ENCODE assay signal across 19 cellular contexts in the genomic region with DNA sequence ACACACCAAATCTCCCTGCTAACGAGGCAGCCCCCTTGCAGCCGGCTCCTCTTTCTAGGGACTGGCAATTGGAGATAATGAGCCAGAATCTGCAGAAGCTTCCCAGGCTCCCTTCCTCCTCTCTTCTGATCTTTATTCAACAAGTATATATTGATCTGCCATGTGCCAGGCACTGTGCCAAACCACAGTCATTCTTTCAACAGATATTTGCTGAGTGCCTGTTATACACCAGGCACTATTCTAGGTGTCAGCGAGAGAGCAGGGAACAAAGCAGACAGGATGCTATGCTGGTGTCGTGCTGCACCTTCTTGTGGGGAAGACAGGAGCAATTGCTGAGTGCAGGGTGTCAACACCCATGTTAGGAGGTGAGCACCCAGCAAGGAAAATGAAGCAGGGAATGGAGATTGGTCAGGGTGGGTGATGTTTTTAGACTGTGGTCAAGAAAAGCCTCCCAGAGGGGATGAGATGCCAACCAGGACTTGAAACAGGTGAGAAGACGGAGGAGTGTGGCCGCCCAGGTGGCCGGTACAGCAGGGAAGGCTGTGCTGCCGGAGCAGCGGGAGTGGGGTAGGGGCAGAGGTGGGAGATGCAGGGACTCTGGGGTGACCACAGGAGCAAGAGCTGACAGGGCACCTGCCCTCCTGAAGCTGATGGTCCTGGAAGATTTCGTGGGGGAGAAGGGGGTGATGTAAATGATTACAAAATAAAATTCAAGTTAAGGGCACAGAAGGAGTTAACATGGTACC.
DNase-seq lines count a peak whose midpoint lies in the region; ATAC-seq lines count a peak whose summit lies in the region.
"Had no signal": no experiment of that assay in that cellular context is flagged by ENCODE, and none has a peak within 500 bp of the region (broad histone marks: within the 10 kb centered on the region; RNA-seq: fewer than 3 reads in every experiment).

No MANE protein-coding gene starts in this region.

- no peaks in the 10 kb centered on the region for H3K36me3 ChIP-seq in Karpas-422 (ENCODE audit: insufficient read depth, low read length)

- H4K20me1 ChIP-seq in Karpas-422 (ENCODE audit: insufficient read depth, low read depth, low read length) = no peaks in the 10 kb centered on the region

- H3K27me3 ChIP-seq in Karpas-422 (ENCODE audit: low read length) = no peaks in the 10 kb centered on the region
- H3K27me3 ChIP-seq: adrenal gland had no signal

- H2AFZ ChIP-seq in Karpas-422 (ENCODE audit: low read length) = no peak overlapping the region

- no peaks in the 10 kb centered on the region for H3K9me3 ChIP-seq in Karpas-422 (ENCODE audit: low read length)
- H3K9me3 ChIP-seq: adrenal gland, SK-N-SH had no signal

- no peak overlapping the region for H3K9ac ChIP-seq in Karpas-422 (ENCODE audit: low read length)
- H3K9ac ChIP-seq: SK-N-SH had no signal

- no peak overlapping the region for H3K4me3 ChIP-seq in Karpas-422 (ENCODE audit: low read length)
- H3K4me3 ChIP-seq: adrenal gland, skin epidermis had no signal

- no peaks in the 10 kb centered on the region for H3K79me2 ChIP-seq in Karpas-422 (ENCODE audit: low read length)

- DNase-seq in DMS153 (lab: John Stamatoyannopoulos, UW) = peak; percentile 78
- DNase-seq in NCI-H1436 (lab: John Stamatoyannopoulos, UW) = peak; percentile 73
- peak; percentile 54 for DNase-seq in NCI-H748 treated with DMSO at 0.1 percent for 48 hours (lab: John Stamatoyannopoulos, UW)
- DNase-seq in iris pigment epithelial cell (ENCODE audit: low read depth) = peak; percentile 24
- no peak for DNase-seq in NK-92 treated with Interleukin-12 subunit alpha and Interleukin-12 subunit beta, amount 100 ng/mL, for 24 hours (lab: John Stamatoyannopoulos, UW)
- DNase-seq in Karpas-422 = no peak
- DNase-seq in DMS 273 treated with DMSO at 0.1 percent for 48 hours (lab: John Stamatoyannopoulos, UW) = no peak
- DNase-seq: activated CD4-positive, alpha-beta memory T cell treated with anti-CD3 and anti-CD28 coated beads for 36 hours; adrenal gland; AML-193; head of caudate nucleus; midbrain; occipital lobe; SK-N-SH; trophoblast cell had no signal

- H3K4me1 ChIP-seq in Karpas-422 (ENCODE audit: low read length) = no peaks in the 10 kb centered on the region
- H3K4me1 ChIP-seq: adrenal gland had no signal

- H3K27ac ChIP-seq in Karpas-422 (ENCODE audit: low read length) = no peak overlapping the region
- H3K27ac ChIP-seq: adrenal gland, epithelial cell of prostate, skin epidermis had no signal

- no peaks in the 10 kb centered on the region for H3K9me2 ChIP-seq in Karpas-422 (replicated peaks; ENCODE audit: insufficient read depth, low read length)
- H3K9me2 ChIP-seq: SK-N-SH had no signal

- no peak overlapping the region for H3K4me2 ChIP-seq in Karpas-422 (ENCODE audit: low read depth, low read length, poor library complexity, severe bottlenecking)
- H3K4me2 ChIP-seq: SK-N-SH had no signal

- ATAC-seq in activated CD4-positive, CD25-positive, alpha-beta regulatory T cell treated with anti-CD3 and anti-CD28 coated beads, Interleukin-2, amount 50 U/mL, for 24 hours = no peak
- ATAC-seq: stimulated activated memory B cell treated with anti-CD40 and anti-IgM and Interleukin-4, amounts not matched to agents 10 μg/mL and 1 μg/mL and 100 μg/mL, for 72 hours had no signal

Comparison
In these comparisons a context has a peak if more than half of its experiments do, and no peak if none do; other contexts are left out.
1. DNase-seq: peak in DMS153 (single experiment), NCI-H1436 (single experiment), NCI-H748 treated with DMSO at 0.1 percent for 48 hours (single experiment) and iris pigment epithelial cell (single experiment); none in NK-92 treated with Interleukin-12 subunit alpha and Interleukin-12 subunit beta, amount 100 ng/mL, for 24 hours (single experiment), Karpas-422 (single experiment) and DMS 273 treated with DMSO at 0.1 percent for 48 hours (single experiment).